Comparison of ENCODE assay signal across 1 cellular context in the genomic region with DNA sequence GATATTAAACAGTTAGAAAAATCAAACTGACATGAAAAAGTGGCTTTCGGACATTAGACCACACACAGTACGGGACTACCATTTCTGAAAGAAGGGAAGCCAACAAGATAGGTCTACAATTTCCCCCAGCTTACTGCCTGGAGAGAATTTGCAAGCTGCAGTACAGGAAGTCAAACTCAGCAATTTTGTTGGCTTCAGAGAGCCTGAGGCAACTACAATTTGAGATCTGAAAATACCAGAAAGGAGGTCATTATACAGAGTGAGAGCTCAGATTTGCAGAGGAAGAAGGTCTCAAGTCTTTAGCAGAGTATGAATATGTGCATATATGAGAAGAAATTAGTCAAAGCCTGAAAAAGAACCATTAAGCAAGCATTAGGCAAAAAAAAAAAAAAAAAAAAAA.
TF ChIP-seq lines count a peak whose summit lies in the region.

No MANE protein-coding gene starts in this region.

TF ChIP-seq in HEK293T, 16 proteins besides CTCF, POLR2A, EP300 and RAD21 (continued from another document):
- TF ChIP-seq, protein P1, sequence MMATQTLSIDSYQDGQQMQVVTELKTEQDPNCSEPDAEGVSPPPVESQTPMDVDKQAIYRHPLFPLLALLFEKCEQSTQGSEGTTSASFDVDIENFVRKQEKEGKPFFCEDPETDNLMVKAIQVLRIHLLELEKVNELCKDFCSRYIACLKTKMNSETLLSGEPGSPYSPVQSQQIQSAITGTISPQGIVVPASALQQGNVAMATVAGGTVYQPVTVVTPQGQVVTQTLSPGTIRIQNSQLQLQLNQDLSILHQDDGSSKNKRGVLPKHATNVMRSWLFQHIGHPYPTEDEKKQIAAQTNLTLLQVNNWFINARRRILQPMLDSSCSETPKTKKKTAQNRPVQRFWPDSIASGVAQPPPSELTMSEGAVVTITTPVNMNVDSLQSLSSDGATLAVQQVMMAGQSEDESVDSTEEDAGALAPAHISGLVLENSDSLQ (IDR thresholded peaks at IDR 0.05) = no peak
